Comparison of ENCODE assay signal across 9 cellular contexts in genomic region chr15:52709172-52709979, GRCh38. TPM values are rescaled to one million over a fixed set of nuclear protein-coding genes. Genes with fewer than 3 reads are reported as not detected.
A peak's percentile ranks its signal among the peaks of the same experiment; 100 is the strongest.
DNase-seq lines count a peak whose midpoint lies in the region; ATAC-seq, FAIRE-seq and TF ChIP-seq lines count a peak whose summit lies in the region.
"Had no signal": no experiment of that assay in that cellular context is flagged by ENCODE, and none has a peak within 500 bp of the region (broad histone marks: within the 10 kb centered on the region; RNA-seq: fewer than 3 reads in every experiment).

No MANE protein-coding gene starts in this region.

- H3K9me3 ChIP-seq in CD4-positive, alpha-beta T cell (ENCODE audit: control insufficient read depth, low read length), result no peaks in the 10 kb centered on the region
- H3K9me3 ChIP-seq in left ventricle myocardium inferior (replicated peaks), result no peaks in the 10 kb centered on the region

- POLR2A ChIA-PET in HEK293T (lab: Yijun Ruan, JAX), result interaction anchor here (1.0 to 1.6 kb wide), 2 partner anchors 9 to 17 kb away, joined by 3 to 4 read pairs; no protein-coding TSS in a partner anchor
- POLR2A ChIA-PET in CD4-positive, alpha-beta T cell (lab: Charles Lee), result interaction anchor here (1.3 kb wide), 1 partner anchor 28 kb away, joined by 4 read pairs; no protein-coding TSS in a partner anchor

- H3K27ac Mint-ChIP-seq in CD4-positive, alpha-beta T cell, result no peak overlapping the region

- no peaks in the 10 kb centered on the region for H3K36me3 ChIP-seq in left ventricle myocardium inferior

- peak; percentile 46 for DNase-seq in HEK293T (ENCODE audit: extremely low spot score)
- peak; percentile 61 for DNase-seq in NCI-H146 treated with DMSO at 0.1 percent for 48 hours (lab: John Stamatoyannopoulos, UW; ENCODE audit: unreplicated experiment)
- DNase-seq in left lobe of liver (ENCODE audit: low spot score), result peak; percentile 87
- DNase-seq in CD4-positive, alpha-beta T cell, result no peak
- no peak for DNase-seq in mesenteric fat pad (ENCODE audit: low spot score)
- no peak for DNase-seq in urothelium cell line (ENCODE audit: low spot score)
- DNase-seq in left ventricle myocardium inferior, result no peak

- H3K4me1 ChIP-seq in left ventricle myocardium inferior, result no peaks in the 10 kb centered on the region

- H3K27me3 Mint-ChIP-seq in CD4-positive, alpha-beta T cell, result no peaks in the 10 kb centered on the region

- no peaks in the 10 kb centered on the region for H3K27me3 ChIP-seq in CD4-positive, alpha-beta T cell (ENCODE audit: control insufficient read depth, insufficient read depth, low read length)
- no peaks in the 10 kb centered on the region for H3K27me3 ChIP-seq in left ventricle myocardium inferior (ENCODE audit: low read depth)

- intact Hi-C loops in CD4-positive, alpha-beta T cell (cut with DNase I, micrococcal nuclease), result no loop called here
- intact Hi-C loops in left ventricle myocardium inferior (cut with micrococcal nuclease), result no loop called here

- no peak overlapping the region for H3K4me3 Mint-ChIP-seq in CD4-positive, alpha-beta T cell

- no peaks in the 10 kb centered on the region for H3K4me1 Mint-ChIP-seq in CD4-positive, alpha-beta T cell (ENCODE audit: low read depth)

- H3K4me3 ChIP-seq in left ventricle myocardium inferior, result no peak overlapping the region

- H3K9me3 Mint-ChIP-seq in CD4-positive, alpha-beta T cell, result no peaks in the 10 kb centered on the region

- no peak for TF ChIP-seq CTCF in CD4-positive, alpha-beta T cell (IDR thresholded peaks at IDR 0.05)
- no peak for TF ChIP-seq CTCF in left ventricle myocardium inferior (IDR thresholded peaks at IDR 0.05; ENCODE audit: borderline replicate concordance)

- CTCF ChIA-PET in HEK293T (lab: Yijun Ruan, JAX), result no interaction called here
- CTCF ChIA-PET in CD4-positive, alpha-beta T cell (lab: Charles Lee), result interaction anchor here (0.6 to 0.8 kb wide), 2 partner anchors 26 to 629 kb away, joined by 3 read pairs; no protein-coding TSS in a partner anchor

- no peaks in the 10 kb centered on the region for H3K36me3 Mint-ChIP-seq in CD4-positive, alpha-beta T cell (ENCODE audit: low read depth)

- no peak overlapping the region for H3K27ac ChIP-seq in CD4-positive, alpha-beta T cell (ENCODE audit: low read depth, low read length)
- no peak overlapping the region for H3K27ac ChIP-seq in left ventricle myocardium inferior (replicated peaks)

- no peak for FAIRE-seq in urothelium cell line (lab: Jason Lieb, UNC)
- FAIRE-seq: endometrium had no signal

- peak; percentile 99 for ATAC-seq in GM18867 (IDR thresholded peaks at IDR 0.05; ENCODE audit: unreplicated experiment)
- ATAC-seq in left lobe of liver, result peak; percentile 95
- no peak for ATAC-seq in CD4-positive, alpha-beta T cell (ENCODE audit: poor library complexity)

TF ChIP-seq in HEK293T, 16 proteins besides CTCF, POLR2A, EP300 and RAD21:
- no peak for TF ChIP-seq FOXA1 (IDR thresholded peaks at IDR 0.05)
- TF ChIP-seq FOXK2 (IDR thresholded peaks at IDR 0.05), result no peak

RNA-seq across cellular contexts. Expression of gene ATOSA, which starts 30.2 kb away (rescaled TPM):
- total RNA-seq in left lobe of liver, result 29.0 TPM
- 100 to 1,000 TPM; 137 TPM for total RNA-seq in CD4-positive, alpha-beta T cell
- total RNA-seq in mesenteric fat pad, result 61.5 TPM
- total RNA-seq in left ventricle myocardium inferior, result 21.8 TPM

Comparison
In these comparisons a context has a peak if more than half of its experiments do, and no peak if none do; other contexts are left out.
1. DNase-seq: peak in HEK293T (single experiment), NCI-H146 treated with DMSO at 0.1 percent for 48 hours (single experiment) and left lobe of liver (single experiment); none in CD4-positive, alpha-beta T cell (0 of 10), mesenteric fat pad (single experiment), urothelium cell line (single experiment) and left ventricle myocardium inferior (single experiment).